ENCODE assay signal across 1 cellular context in the genomic region with DNA sequence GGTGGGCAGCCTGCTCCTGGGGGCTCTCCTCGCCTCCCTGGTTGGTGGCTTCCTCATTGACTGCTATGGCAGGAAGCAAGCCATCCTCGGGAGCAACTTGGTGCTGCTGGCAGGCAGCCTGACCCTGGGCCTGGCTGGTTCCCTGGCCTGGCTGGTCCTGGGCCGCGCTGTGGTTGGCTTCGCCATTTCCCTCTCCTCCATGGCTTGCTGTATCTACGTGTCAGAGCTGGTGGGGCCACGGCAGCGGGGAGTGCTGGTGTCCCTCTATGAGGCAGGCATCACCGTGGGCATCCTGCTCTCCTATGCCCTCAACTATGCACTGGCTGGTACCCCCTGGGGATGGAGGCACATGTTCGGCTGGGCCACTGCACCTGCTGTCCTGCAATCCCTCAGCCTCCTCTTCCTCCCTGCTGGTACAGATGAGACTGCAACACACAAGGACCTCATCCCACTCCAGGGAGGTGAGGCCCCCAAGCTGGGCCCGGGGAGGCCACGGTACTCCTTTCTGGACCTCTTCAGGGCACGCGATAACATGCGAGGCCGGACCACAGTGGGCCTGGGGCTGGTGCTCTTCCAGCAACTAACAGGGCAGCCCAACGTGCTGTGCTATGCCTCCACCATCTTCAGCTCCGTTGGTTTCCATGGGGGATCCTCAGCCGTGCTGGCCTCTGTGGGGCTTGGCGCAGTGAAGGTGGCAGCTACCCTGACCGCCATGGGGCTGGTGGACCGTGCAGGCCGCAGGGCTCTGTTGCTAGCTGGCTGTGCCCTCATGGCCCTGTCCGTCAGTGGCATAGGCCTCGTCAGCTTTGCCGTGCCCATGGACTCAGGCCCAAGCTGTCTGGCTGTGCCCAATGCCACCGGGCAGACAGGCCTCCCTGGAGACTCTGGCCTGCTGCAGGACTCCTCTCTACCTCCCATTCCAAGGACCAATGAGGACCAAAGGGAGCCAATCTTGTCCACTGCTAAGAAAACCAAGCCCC.
TF ChIP-seq lines count a peak whose summit lies in the region.

No MANE protein-coding gene starts in this region.

TF ChIP-seq in H1, 55 proteins besides CTCF, POLR2A, EP300 and RAD21:
- TF ChIP-seq ZNF274 (IDR thresholded peaks at IDR 0.05; ENCODE audit: borderline replicate concordance, extremely low read depth, low read length) (no peak), TBP (IDR thresholded peaks at IDR 0.05; ENCODE audit: low read depth, low read length) (no peak), POU5F1 (IDR thresholded peaks at IDR 0.05; ENCODE audit: low read depth, low read length) (no peak)
